26 cellular contexts compared by ENCODE assay signal in genomic region chr1:111717450-111717849, GRCh38.
"Had no signal": no experiment of that assay in that cellular context is flagged by ENCODE, and none has a peak within 500 bp of the region (broad histone marks: within the 10 kb centered on the region; RNA-seq: fewer than 3 reads in every experiment).

No MANE protein-coding gene starts in this region.

- H3K9me3 Mint-ChIP-seq: activated B cell treated with CpG ODN at 0.5 μM for 24 hours; activated naive CD4-positive, alpha-beta T cell treated with anti-CD3 and anti-CD28 coated beads, Interleukin-2, amount 50 U/mL, for 72 hours; activated T-helper 17 cell treated with anti-CD3 and anti-CD28 coated beads, Interleukin-2, amount 50 U/mL, for 72 hours; effector memory CD8-positive, alpha-beta T cell; nephron; stimulated activated naive CD8-positive, alpha-beta T cell treated with anti-CD3 and anti-CD28 coated beads, Interleukin-15, Interleukin-2, amounts not matched to agents 100 ng/mL and 50 ng/mL, for 24 hours; T-cell; T-helper 2 cell treated with Interferon-gamma antibody and Interleukin-4, amounts not matched to agents 5 μg/mL and 100 μg/mL, for 36 hours; type B pancreatic cell had no signal

- H3K79me2 ChIP-seq: hepatocyte had no signal

- H3K27ac ChIP-seq: adrenal gland, brain microvascular endothelial cell, gastroesophageal sphincter, hepatocyte, right lobe of liver, uterus had no signal

- H3K4me2 ChIP-seq: hepatocyte had no signal

- FAIRE-seq: astrocyte, endothelial cell of umbilical vein, keratinocyte had no signal

- H3K4me3 ChIP-seq: adrenal gland, gastroesophageal sphincter, hepatocyte, right lobe of liver, uterus had no signal

- H3K9me3 ChIP-seq: adrenal gland, gastroesophageal sphincter, right lobe of liver, uterus had no signal

- H3K27me3 Mint-ChIP-seq: activated B cell treated with CpG ODN at 0.5 μM for 24 hours; activated T-helper 17 cell treated with anti-CD3 and anti-CD28 coated beads, Interleukin-2, amount 50 U/mL, for 72 hours; effector memory CD8-positive, alpha-beta T cell; stimulated activated naive CD8-positive, alpha-beta T cell treated with anti-CD3 and anti-CD28 coated beads, Interleukin-15, Interleukin-2, amounts not matched to agents 100 ng/mL and 50 ng/mL, for 24 hours; T-cell; type B pancreatic cell had no signal

- H3K4me3 Mint-ChIP-seq: activated B cell treated with CpG ODN at 0.5 μM for 24 hours; activated T-helper 17 cell treated with anti-CD3 and anti-CD28 coated beads, Interleukin-2, amount 50 U/mL, for 72 hours; effector memory CD8-positive, alpha-beta T cell; nephron; stimulated activated naive CD8-positive, alpha-beta T cell treated with anti-CD3 and anti-CD28 coated beads, Interleukin-15, Interleukin-2, amounts not matched to agents 100 ng/mL and 50 ng/mL, for 24 hours; T-cell; T-helper 2 cell treated with Interferon-gamma antibody and Interleukin-4, amounts not matched to agents 5 μg/mL and 100 μg/mL, for 36 hours; type B pancreatic cell had no signal

- H3K36me3 ChIP-seq: brain microvascular endothelial cell, right lobe of liver, uterus had no signal

- H3K4me1 ChIP-seq: adrenal gland, right lobe of liver, uterus had no signal

- H2AFZ ChIP-seq: hepatocyte had no signal

- H3K27me3 ChIP-seq: adrenal gland, brain microvascular endothelial cell, gastroesophageal sphincter, hepatocyte, right lobe of liver, uterus had no signal

- H3K27ac Mint-ChIP-seq: activated B cell treated with CpG ODN at 0.5 μM for 24 hours; activated T-helper 17 cell treated with anti-CD3 and anti-CD28 coated beads, Interleukin-2, amount 50 U/mL, for 72 hours; T-helper 2 cell treated with Interferon-gamma antibody and Interleukin-4, amounts not matched to agents 5 μg/mL and 100 μg/mL, for 36 hours; type B pancreatic cell had no signal

- ATAC-seq: activated naive CD4-positive, alpha-beta T cell treated with anti-CD3 and anti-CD28 coated beads, Interleukin-2, amount 50 U/mL, for 72 hours; activated T-helper 17 cell treated with anti-CD3 and anti-CD28 coated beads, Interleukin-2, amount 50 U/mL, for 72 hours; effector memory CD8-positive, alpha-beta T cell; gastroesophageal sphincter; left cardiac atrium; left ventricle myocardium superior; right lobe of liver; T-cell had no signal

- H3K36me3 Mint-ChIP-seq: activated naive CD4-positive, alpha-beta T cell treated with anti-CD3 and anti-CD28 coated beads, Interleukin-2, amount 50 U/mL, for 72 hours had no signal

- DNase-seq: activated B cell treated with CpG ODN at 0.5 μM for 24 hours; activated CD4-positive, alpha-beta T cell treated with anti-CD3 and anti-CD28 coated beads for 4 hours; activated CD4-positive, alpha-beta T cell treated with anti-CD3 and anti-CD28 coated beads, Interleukin-2, amount 50 U/mL, for 48 hours; activated gamma-delta T cell treated with Interleukin-2 at 50 U/mL for 16 hours; adrenal gland; brain microvascular endothelial cell; caudate nucleus; cortex of kidney; effector memory CD8-positive, alpha-beta T cell; left cardiac atrium; left ventricle myocardium superior; right lobe of liver; stimulated activated CD4-positive, alpha-beta T cell treated with anti-CD3 and anti-CD28 coated beads, Interleukin-2, amount 100 ng/mL, for 48 hours; T-cell; uterus had no signal
